In genomic region chr10:73169320-73169719, GRCh38 we compare ENCODE assay signal across 1 cellular context.
TF ChIP-seq lines count a peak whose summit lies in the region.

No MANE protein-coding gene starts in this region.

TF ChIP-seq in HepG2, 621 proteins besides CTCF, POLR2A, EP300 and RAD21:
- TF ChIP-seq ZBTB20 (CRISPR knock-in tag; IDR thresholded peaks at IDR 0.05; ENCODE audit: borderline replicate concordance, low read depth): no peak
- no peak for TF ChIP-seq ERF (CRISPR knock-in tag; IDR thresholded peaks at IDR 0.05)
- no peak for TF ChIP-seq XBP1 (CRISPR knock-in tag; IDR thresholded peaks at IDR 0.05)
- no peak for TF ChIP-seq PAX8 (CRISPR knock-in tag; IDR thresholded peaks at IDR 0.05; ENCODE audit: borderline replicate concordance)
- peak; percentile 75 for TF ChIP-seq ZNF121 (CRISPR knock-in tag; IDR thresholded peaks at IDR 0.05)
